Comparison of ENCODE assay signal across 1 cellular context in the genomic region with DNA sequence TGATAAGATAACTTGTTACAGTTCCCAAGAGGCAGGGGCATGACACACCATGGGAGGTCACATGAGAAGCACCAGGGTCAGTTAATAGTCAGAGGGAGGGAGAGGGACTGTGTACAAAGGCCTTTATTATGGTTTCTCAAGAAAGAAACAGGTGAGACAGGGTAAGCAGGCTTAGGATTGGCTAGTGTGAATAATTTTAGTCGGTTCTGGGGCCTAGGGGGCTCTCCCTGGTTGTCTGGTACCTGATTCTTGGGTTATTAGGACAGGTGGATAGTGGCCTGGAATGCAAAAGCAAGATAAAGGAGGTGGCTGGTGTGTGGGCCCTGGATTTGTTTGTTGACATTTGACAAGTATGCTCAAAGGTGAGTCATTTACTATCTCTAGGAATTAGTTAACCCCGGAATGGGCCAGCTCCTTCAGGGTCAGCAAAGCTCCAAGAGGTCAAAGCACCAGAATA.
TF ChIP-seq lines count a peak whose summit lies in the region.

No MANE protein-coding gene starts in this region.

TF ChIP-seq in K562, 482 proteins besides CTCF, POLR2A, EP300 and RAD21 (continued from another document):
- TF ChIP-seq, protein P1, sequence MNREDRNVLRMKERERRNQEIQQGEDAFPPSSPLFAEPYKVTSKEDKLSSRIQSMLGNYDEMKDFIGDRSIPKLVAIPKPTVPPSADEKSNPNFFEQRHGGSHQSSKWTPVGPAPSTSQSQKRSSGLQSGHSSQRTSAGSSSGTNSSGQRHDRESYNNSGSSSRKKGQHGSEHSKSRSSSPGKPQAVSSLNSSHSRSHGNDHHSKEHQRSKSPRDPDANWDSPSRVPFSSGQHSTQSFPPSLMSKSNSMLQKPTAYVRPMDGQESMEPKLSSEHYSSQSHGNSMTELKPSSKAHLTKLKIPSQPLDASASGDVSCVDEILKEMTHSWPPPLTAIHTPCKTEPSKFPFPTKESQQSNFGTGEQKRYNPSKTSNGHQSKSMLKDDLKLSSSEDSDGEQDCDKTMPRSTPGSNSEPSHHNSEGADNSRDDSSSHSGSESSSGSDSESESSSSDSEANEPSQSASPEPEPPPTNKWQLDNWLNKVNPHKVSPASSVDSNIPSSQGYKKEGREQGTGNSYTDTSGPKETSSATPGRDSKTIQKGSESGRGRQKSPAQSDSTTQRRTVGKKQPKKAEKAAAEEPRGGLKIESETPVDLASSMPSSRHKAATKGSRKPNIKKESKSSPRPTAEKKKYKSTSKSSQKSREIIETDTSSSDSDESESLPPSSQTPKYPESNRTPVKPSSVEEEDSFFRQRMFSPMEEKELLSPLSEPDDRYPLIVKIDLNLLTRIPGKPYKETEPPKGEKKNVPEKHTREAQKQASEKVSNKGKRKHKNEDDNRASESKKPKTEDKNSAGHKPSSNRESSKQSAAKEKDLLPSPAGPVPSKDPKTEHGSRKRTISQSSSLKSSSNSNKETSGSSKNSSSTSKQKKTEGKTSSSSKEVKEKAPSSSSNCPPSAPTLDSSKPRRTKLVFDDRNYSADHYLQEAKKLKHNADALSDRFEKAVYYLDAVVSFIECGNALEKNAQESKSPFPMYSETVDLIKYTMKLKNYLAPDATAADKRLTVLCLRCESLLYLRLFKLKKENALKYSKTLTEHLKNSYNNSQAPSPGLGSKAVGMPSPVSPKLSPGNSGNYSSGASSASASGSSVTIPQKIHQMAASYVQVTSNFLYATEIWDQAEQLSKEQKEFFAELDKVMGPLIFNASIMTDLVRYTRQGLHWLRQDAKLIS (CRISPR knock-in tag; IDR thresholded peaks at IDR 0.05), result no peak
- TF ChIP-seq CREM (IDR thresholded peaks at IDR 0.05; ENCODE audit: low read depth) (no peak), CREB1 (IDR thresholded peaks at IDR 0.05) (no peak), CREB1 (CRISPR knock-in tag; IDR thresholded peaks at IDR 0.05) (no peak), NR2C1 (IDR thresholded peaks at IDR 0.05) (no peak), NR2C1 (tag; IDR thresholded peaks at IDR 0.05) (peak; percentile 64), MCM3 (IDR thresholded peaks at IDR 0.05) (no peak), MAFK (IDR thresholded peaks at IDR 0.05; ENCODE audit: low read length) (no peak), L3MBTL2 (IDR thresholded peaks at IDR 0.05) (no peak), SAFB2 (IDR thresholded peaks at IDR 0.05; ENCODE audit: borderline replicate concordance, low read depth, low read length, severe bottlenecking) (no peak), ZNF124 (CRISPR knock-in tag; IDR thresholded peaks at IDR 0.05) (no peak), RFX1 (IDR thresholded peaks at IDR 0.05) (no peak), POLR2G (IDR thresholded peaks at IDR 0.05; ENCODE audit: low read depth, low read length) (no peak), SMARCE1 (IDR thresholded peaks at IDR 0.05) (peak; percentile 88; the same call in 1 of the 2 replicates), CREB3 (tag; conservative IDR thresholded peaks at IDR 0.05; ENCODE audit: low read depth) (no peak), ZNF77 (CRISPR knock-in tag; IDR thresholded peaks at IDR 0.05) (no peak), GTF2B (IDR thresholded peaks at IDR 0.05; ENCODE audit: extremely low read depth, insufficient read length) (no peak), ZNF696 (CRISPR knock-in tag; conservative IDR thresholded peaks at IDR 0.05) (no peak), MEF2A (IDR thresholded peaks at IDR 0.05; ENCODE audit: control insufficient read depth, low read depth, low read length) (peak; percentile 64; the same call in 1 of the 2 replicates), DACH1 (IDR thresholded peaks at IDR 0.05; ENCODE audit: partially characterized antibody) (peak; percentile 64), BHLHE40 (IDR thresholded peaks at IDR 0.05; ENCODE audit: low read length) (peak; percentile 21; the same call in 1 of the 2 replicates), CBX2 (IDR thresholded peaks at IDR 0.05; ENCODE audit: insufficient read depth, low read length, poor library complexity, severe bottlenecking) (no peak), ZNF408 (CRISPR knock-in tag; IDR thresholded peaks at IDR 0.05; ENCODE audit: low read depth) (no peak), ZNF695 (CRISPR knock-in tag; IDR thresholded peaks at IDR 0.05) (no peak), TAF9B (IDR thresholded peaks at IDR 0.05; ENCODE audit: partially characterized antibody) (no peak), NCOR1 (IDR thresholded peaks at IDR 0.05) (peak; percentile 71), MCM2 (IDR thresholded peaks at IDR 0.05; ENCODE audit: low read depth) (no peak), SP1 (CRISPR knock-in tag; IDR thresholded peaks at IDR 0.05) (no peak), YBX1 (IDR thresholded peaks at IDR 0.05) (no peak), MTA2 (IDR thresholded peaks at IDR 0.05; ENCODE audit: low read depth) (peak; percentile 42), ZNF79 (CRISPR knock-in tag; IDR thresholded peaks at IDR 0.05; ENCODE audit: low read depth) (no peak), ZNF561 (CRISPR knock-in tag; conservative IDR thresholded peaks at IDR 0.05) (no peak), ZNF24 (IDR thresholded peaks at IDR 0.05) (no peak), CEBPZ (IDR thresholded peaks at IDR 0.05; ENCODE audit: borderline replicate concordance, low read depth, low read length) (no peak)
- TF ChIP-seq, protein P2, sequence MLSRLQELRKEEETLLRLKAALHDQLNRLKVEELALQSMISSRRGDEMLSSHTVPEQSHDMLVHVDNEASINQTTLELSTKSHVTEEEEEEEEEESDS (CRISPR knock-in tag; IDR thresholded peaks at IDR 0.05), result no peak
- TF ChIP-seq, protein P3, sequence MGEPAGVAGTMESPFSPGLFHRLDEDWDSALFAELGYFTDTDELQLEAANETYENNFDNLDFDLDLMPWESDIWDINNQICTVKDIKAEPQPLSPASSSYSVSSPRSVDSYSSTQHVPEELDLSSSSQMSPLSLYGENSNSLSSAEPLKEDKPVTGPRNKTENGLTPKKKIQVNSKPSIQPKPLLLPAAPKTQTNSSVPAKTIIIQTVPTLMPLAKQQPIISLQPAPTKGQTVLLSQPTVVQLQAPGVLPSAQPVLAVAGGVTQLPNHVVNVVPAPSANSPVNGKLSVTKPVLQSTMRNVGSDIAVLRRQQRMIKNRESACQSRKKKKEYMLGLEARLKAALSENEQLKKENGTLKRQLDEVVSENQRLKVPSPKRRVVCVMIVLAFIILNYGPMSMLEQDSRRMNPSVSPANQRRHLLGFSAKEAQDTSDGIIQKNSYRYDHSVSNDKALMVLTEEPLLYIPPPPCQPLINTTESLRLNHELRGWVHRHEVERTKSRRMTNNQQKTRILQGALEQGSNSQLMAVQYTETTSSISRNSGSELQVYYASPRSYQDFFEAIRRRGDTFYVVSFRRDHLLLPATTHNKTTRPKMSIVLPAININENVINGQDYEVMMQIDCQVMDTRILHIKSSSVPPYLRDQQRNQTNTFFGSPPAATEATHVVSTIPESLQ (CRISPR knock-in tag; IDR thresholded peaks at IDR 0.05), result no peak
- TF ChIP-seq, protein P4, sequence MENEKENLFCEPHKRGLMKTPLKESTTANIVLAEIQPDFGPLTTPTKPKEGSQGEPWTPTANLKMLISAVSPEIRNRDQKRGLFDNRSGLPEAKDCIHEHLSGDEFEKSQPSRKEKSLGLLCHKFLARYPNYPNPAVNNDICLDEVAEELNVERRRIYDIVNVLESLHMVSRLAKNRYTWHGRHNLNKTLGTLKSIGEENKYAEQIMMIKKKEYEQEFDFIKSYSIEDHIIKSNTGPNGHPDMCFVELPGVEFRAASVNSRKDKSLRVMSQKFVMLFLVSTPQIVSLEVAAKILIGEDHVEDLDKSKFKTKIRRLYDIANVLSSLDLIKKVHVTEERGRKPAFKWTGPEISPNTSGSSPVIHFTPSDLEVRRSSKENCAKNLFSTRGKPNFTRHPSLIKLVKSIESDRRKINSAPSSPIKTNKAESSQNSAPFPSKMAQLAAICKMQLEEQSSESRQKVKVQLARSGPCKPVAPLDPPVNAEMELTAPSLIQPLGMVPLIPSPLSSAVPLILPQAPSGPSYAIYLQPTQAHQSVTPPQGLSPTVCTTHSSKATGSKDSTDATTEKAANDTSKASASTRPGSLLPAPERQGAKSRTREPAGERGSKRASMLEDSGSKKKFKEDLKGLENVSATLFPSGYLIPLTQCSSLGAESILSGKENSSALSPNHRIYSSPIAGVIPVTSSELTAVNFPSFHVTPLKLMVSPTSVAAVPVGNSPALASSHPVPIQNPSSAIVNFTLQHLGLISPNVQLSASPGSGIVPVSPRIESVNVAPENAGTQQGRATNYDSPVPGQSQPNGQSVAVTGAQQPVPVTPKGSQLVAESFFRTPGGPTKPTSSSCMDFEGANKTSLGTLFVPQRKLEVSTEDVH (IDR thresholded peaks at IDR 0.05; ENCODE audit: low read depth, partially characterized antibody), result no peak
- TF ChIP-seq, protein P5, sequence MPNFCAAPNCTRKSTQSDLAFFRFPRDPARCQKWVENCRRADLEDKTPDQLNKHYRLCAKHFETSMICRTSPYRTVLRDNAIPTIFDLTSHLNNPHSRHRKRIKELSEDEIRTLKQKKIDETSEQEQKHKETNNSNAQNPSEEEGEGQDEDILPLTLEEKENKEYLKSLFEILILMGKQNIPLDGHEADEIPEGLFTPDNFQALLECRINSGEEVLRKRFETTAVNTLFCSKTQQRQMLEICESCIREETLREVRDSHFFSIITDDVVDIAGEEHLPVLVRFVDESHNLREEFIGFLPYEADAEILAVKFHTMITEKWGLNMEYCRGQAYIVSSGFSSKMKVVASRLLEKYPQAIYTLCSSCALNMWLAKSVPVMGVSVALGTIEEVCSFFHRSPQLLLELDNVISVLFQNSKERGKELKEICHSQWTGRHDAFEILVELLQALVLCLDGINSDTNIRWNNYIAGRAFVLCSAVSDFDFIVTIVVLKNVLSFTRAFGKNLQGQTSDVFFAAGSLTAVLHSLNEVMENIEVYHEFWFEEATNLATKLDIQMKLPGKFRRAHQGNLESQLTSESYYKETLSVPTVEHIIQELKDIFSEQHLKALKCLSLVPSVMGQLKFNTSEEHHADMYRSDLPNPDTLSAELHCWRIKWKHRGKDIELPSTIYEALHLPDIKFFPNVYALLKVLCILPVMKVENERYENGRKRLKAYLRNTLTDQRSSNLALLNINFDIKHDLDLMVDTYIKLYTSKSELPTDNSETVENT (CRISPR knock-in tag; IDR thresholded peaks at IDR 0.05), result no peak
- TF ChIP-seq, protein P6, sequence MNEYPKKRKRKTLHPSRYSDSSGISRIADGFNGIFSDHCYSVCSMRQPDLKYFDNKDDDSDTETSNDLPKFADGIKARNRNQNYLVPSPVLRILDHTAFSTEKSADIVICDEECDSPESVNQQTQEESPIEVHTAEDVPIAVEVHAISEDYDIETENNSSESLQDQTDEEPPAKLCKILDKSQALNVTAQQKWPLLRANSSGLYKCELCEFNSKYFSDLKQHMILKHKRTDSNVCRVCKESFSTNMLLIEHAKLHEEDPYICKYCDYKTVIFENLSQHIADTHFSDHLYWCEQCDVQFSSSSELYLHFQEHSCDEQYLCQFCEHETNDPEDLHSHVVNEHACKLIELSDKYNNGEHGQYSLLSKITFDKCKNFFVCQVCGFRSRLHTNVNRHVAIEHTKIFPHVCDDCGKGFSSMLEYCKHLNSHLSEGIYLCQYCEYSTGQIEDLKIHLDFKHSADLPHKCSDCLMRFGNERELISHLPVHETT (CRISPR knock-in tag; conservative IDR thresholded peaks at IDR 0.05 in 1 of 2, IDR thresholded peaks at IDR 0.05 in 1 of 2), result peak in 1 of 2 experiments; percentile 28; a peak in 1 of 4 replicates
- TF ChIP-seq, protein P7, sequence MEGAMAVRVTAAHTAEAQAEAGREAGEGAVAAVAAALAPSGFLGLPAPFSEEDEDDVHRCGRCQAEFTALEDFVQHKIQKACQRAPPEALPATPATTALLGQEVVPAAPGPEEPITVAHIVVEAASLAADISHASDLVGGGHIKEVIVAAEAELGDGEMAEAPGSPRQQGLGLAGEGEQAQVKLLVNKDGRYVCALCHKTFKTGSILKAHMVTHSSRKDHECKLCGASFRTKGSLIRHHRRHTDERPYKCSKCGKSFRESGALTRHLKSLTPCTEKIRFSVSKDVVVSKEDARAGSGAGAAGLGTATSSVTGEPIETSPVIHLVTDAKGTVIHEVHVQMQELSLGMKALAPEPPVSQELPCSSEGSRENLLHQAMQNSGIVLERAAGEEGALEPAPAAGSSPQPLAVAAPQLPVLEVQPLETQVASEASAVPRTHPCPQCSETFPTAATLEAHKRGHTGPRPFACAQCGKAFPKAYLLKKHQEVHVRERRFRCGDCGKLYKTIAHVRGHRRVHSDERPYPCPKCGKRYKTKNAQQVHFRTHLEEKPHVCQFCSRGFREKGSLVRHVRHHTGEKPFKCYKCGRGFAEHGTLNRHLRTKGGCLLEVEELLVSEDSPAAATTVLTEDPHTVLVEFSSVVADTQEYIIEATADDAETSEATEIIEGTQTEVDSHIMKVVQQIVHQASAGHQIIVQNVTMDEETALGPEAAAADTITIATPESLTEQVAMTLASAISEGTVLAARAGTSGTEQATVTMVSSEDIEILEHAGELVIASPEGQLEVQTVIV (CRISPR knock-in tag; IDR thresholded peaks at IDR 0.05; ENCODE audit: borderline replicate concordance), result no peak
